9 cellular contexts compared by ENCODE assay signal in the genomic region with DNA sequence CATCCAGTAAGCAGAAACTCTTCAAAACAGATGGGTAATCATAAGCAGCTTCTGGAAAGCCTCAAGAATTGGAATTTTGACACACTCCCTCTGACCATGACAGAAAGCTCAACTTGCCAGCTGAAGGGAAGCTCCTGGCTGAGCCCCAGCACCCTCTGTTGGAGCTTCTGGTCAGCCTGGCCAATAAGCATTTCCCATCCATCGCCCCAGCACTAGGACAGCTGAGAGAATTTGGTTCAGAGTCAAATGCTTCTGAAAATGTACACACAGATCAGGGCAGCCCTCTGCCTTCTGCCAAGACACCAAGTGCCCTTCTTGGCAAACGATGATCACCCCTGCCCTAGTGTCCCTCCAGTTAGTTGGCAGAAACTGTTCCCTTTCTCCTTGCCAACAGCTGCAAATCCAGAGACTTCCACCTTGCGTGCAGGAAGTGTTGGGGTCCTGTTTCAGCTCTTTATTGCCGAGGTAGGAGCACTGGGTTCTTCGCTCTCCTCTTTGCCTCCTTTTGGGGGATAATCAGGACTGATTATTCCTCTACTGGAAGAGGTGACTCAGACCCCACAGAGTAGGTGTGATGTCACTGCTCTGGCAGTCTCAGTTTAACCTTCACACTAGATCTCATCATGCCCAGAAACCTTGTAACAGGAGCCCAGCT. TPM values are rescaled to one million over a fixed set of nuclear protein-coding genes. Genes with fewer than 3 reads are reported as not detected.
A peak's percentile ranks its signal among the peaks of the same experiment; 100 is the strongest.
DNase-seq lines count a peak whose midpoint lies in the region; ATAC-seq lines count a peak whose summit lies in the region.
"Had no signal": no experiment of that assay in that cellular context is flagged by ENCODE, and none has a peak within 500 bp of the region (broad histone marks: within the 10 kb centered on the region; RNA-seq: fewer than 3 reads in every experiment).

No MANE protein-coding gene starts in this region.

- peak; percentile 78 to 86 for ATAC-seq in activated naive CD4-positive, alpha-beta T cell treated with anti-CD3 and anti-CD28 coated beads, Interleukin-2, amount 50 U/mL, for 72 hours
- peak; percentile 93 for ATAC-seq in Right ventricle myocardium superior (ENCODE audit: poor library complexity)
- no peak for ATAC-seq in GM19023 (IDR thresholded peaks at IDR 0.05; ENCODE audit: unreplicated experiment)

- H3K27ac Mint-ChIP-seq in activated naive CD4-positive, alpha-beta T cell treated with anti-CD3 and anti-CD28 coated beads, Interleukin-2, amount 50 U/mL, for 72 hours: peak overlapping the region; percentile 14 to 82
- H3K27ac Mint-ChIP-seq: dendritic cell treated with granulocyte-macrophage colony-stimulating factor and Interleukin-4, amounts not matched to agents 40 ng/mL and 50 ng/mL, for 4 days had no signal

- H3K27ac ChIP-seq in KOPT-K1 (ENCODE audit: low read depth, low read length, poor library complexity, severe bottlenecking): peak overlapping the region; percentile 78

- H3K9me3 Mint-ChIP-seq in activated naive CD4-positive, alpha-beta T cell treated with anti-CD3 and anti-CD28 coated beads, Interleukin-2, amount 50 U/mL, for 72 hours: peaks cover 0 to 4% of the 10 kb centered on the region in 2 donors
- H3K9me3 Mint-ChIP-seq: dendritic cell treated with granulocyte-macrophage colony-stimulating factor and Interleukin-4, amounts not matched to agents 40 ng/mL and 50 ng/mL, for 4 days had no signal

- intact Hi-C loops in Right ventricle myocardium superior (cut with DNase I): no loop called here

- peak; percentile 88 for DNase-seq in AG08395 (ENCODE audit: low spot score)
- no peak for DNase-seq in activated naive CD4-positive, alpha-beta T cell treated with anti-CD3 and anti-CD28 coated beads, Interleukin-2, amount 50 U/mL, for 72 hours (ENCODE audit: low spot score in 2 of 2)
- DNase-seq in Right ventricle myocardium superior: peak; percentile 86
- peak; percentile 74 for DNase-seq in renal cortical epithelial cell (ENCODE audit: low read depth)
- no peak for DNase-seq in NCI-H748 (lab: John Stamatoyannopoulos, UW; ENCODE audit: unreplicated experiment)
- no peak for DNase-seq in stimulated activated naive CD4-positive, alpha-beta T cell (lab: John Stamatoyannopoulos, UW)

- H3K36me3 ChIP-seq in KOPT-K1 (ENCODE audit: insufficient read depth, low read length): peaks cover 16% of the 10 kb centered on the region

- peaks cover 5 to 17% of the 10 kb centered on the region in 2 donors for H3K36me3 Mint-ChIP-seq in activated naive CD4-positive, alpha-beta T cell treated with anti-CD3 and anti-CD28 coated beads, Interleukin-2, amount 50 U/mL, for 72 hours

- H3K9me3 ChIP-seq in KOPT-K1 (ENCODE audit: insufficient read depth, low read length, poor library complexity, severe bottlenecking): no peaks in the 10 kb centered on the region

RNA-seq across cellular contexts. Expression of a gene that starts 11.9 kb away (rescaled TPM):
- total RNA-seq in activated naive CD4-positive, alpha-beta T cell treated with anti-CD3 and anti-CD28 coated beads, Interleukin-2, amount 50 U/mL, for 72 hours: 10 to 100 TPM; 15.9 to 21.0 TPM
- total RNA-seq in Right ventricle myocardium superior (5.5 TPM), renal cortical epithelial cell (21.4 and 27.9 TPM in 2 replicates)

RNA-seq across cellular contexts. Expression of a gene that starts 26.9 kb away (rescaled TPM):
- 10 to 100 TPM; 37.8 to 59.5 TPM for total RNA-seq in activated naive CD4-positive, alpha-beta T cell treated with anti-CD3 and anti-CD28 coated beads, Interleukin-2, amount 50 U/mL, for 72 hours
- 14.4 TPM for total RNA-seq in Right ventricle myocardium superior
- 8.9 and 10.3 TPM in 2 replicates for total RNA-seq in renal cortical epithelial cell

Comparison
In these comparisons a context has a peak if more than half of its experiments do, and no peak if none do; other contexts are left out.
1. DNase-seq: peak in AG08395 (single experiment), Right ventricle myocardium superior (single experiment) and renal cortical epithelial cell (single experiment); none in activated naive CD4-positive, alpha-beta T cell treated with anti-CD3 and anti-CD28 coated beads, Interleukin-2, amount 50 U/mL, for 72 hours (0 of 2), NCI-H748 (single experiment) and stimulated activated naive CD4-positive, alpha-beta T cell (0 of 6).